8 cellular contexts compared by ENCODE assay signal in the genomic region with DNA sequence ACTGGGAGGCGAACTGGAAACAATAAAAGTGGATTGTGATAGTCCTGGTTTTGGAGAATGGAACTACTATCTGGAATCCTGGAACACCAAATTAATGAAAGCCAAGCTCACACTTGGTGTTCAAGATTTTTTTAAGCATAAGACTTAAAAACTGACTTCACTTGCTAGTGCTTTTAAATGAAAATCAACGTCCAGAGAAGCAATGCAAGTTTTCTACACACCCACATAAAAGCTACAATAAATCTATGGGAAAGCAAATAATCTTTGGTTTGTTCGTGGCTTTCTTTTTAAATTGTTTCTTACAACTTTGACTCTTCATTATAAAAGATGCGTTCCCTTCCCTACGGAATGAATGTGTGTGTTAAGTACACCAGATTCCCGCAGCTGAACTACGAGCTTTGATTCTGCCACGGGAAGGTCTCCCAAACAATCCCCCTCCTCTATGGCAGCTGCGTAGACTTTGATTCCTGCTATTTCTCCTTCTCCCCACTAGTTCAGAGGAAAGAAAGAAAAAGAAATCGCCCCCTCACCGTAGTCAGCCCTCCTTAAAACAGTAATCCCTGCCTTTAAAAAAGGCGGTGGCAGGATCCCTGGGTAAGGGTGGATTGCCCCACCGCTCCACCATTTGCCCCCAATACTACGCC.
DNase-seq lines count a peak whose midpoint lies in the region; FAIRE-seq and TF ChIP-seq lines count a peak whose summit lies in the region.

No MANE protein-coding gene starts in this region.

- TF ChIP-seq CTCF in AG04450 (IDR thresholded peaks at IDR 0.05; ENCODE audit: low read depth, low read length) (no peak), dorsolateral prefrontal cortex (IDR thresholded peaks at IDR 0.05 in 54 of 56, conservative IDR thresholded peaks at IDR 0.05 in 2 of 56; ENCODE audit: low read depth in 1 of 56, partially characterized antibody in 56 of 56) (peak in 2 of 56 donors; percentile 6 to 13)

- H3K27me3 ChIP-seq in AG04450 (ENCODE audit: control insufficient read depth, insufficient read depth, low read length) (peaks cover 14% of the 10 kb centered on the region), dorsolateral prefrontal cortex (no peaks in the 10 kb centered on the region), muscle layer of colon (ENCODE audit: control insufficient read depth in 1 of 2, insufficient read depth in 2 of 2, low read length in 2 of 2) (peaks cover 19 to 29% of the 10 kb centered on the region in 2 donors)

- CTCF ChIA-PET in AG04450 (lab: Charles Lee) = no interaction called here

- FAIRE-seq in RCC 7860 (lab: Jason Lieb, UNC) = no peak

- H3K9me3 ChIP-seq in AG04450 (ENCODE audit: control insufficient read depth, insufficient read depth, low read length) = no peaks in the 10 kb centered on the region
- H3K9me3 ChIP-seq in muscle layer of colon (ENCODE audit: low read length) = no peaks in the 10 kb centered on the region

- intact Hi-C loops in dorsolateral prefrontal cortex (cut with DNase I) = loop anchor here (2.0 to 10.0 kb wide), 5 partner anchors 38 to 492 kb away; no protein-coding TSS in a partner anchor

- DNase-seq in AG04450 (ENCODE audit: low read depth, low spot score) (no peak), HT1080 (ENCODE audit: low read depth) (peak; percentile 20), dorsolateral prefrontal cortex (no peak), NOMO-1 treated with dmso at 0.1 percent for 144 hours (lab: John Stamatoyannopoulos, UW; ENCODE audit: unreplicated experiment) (no peak), iPS-NIHi11 (ENCODE audit: low spot score) (no peak), COLO668 (lab: John Stamatoyannopoulos, UW; ENCODE audit: unreplicated experiment) (no peak), RCC 7860 (ENCODE audit: low spot score) (no peak)

- no peak overlapping the region for H3K27ac ChIP-seq in AG04450 (ENCODE audit: low read depth, low read length)
- H3K27ac ChIP-seq in dorsolateral prefrontal cortex = peak overlapping the region; percentile 73 to 98 (median 94)
- H3K27ac ChIP-seq in muscle layer of colon (ENCODE audit: low read depth, low read length) = no peak overlapping the region

- H3K4me3 ChIP-seq in AG04450 (ENCODE audit: low read depth, low read length) = peak overlapping the region; percentile 38
- H3K4me3 ChIP-seq in dorsolateral prefrontal cortex = peak overlapping the region; percentile 50 to 94 (median 78)
- H3K4me3 ChIP-seq in muscle layer of colon (ENCODE audit: low read depth in 1 of 2, low read length in 2 of 2) = peak overlapping the region; percentile 29 to 68

- H3K9ac ChIP-seq in muscle layer of colon (ENCODE audit: low read length) = no peak overlapping the region

- POLR2A ChIA-PET in AG04450 (lab: Yijun Ruan, JAX) = no interaction called here

- H3K36me3 ChIP-seq in muscle layer of colon (ENCODE audit: insufficient read depth, low read length) = no peaks in the 10 kb centered on the region

- no peaks in the 10 kb centered on the region for H3K4me1 ChIP-seq in muscle layer of colon (ENCODE audit: insufficient read depth, low read length)

Comparison
In these comparisons a context has a peak if more than half of its experiments do, and no peak if none do; other contexts are left out.
1. H3K27ac ChIP-seq: peak in dorsolateral prefrontal cortex (59 of 59); none in AG04450 (single experiment) and muscle layer of colon (single experiment).
2. Peak in every context shown above with its lines, with median percentiles within 50 percentile points of each other: H3K4me3 ChIP-seq.